Comparison of ENCODE assay signal across 8 cellular contexts in the genomic region with DNA sequence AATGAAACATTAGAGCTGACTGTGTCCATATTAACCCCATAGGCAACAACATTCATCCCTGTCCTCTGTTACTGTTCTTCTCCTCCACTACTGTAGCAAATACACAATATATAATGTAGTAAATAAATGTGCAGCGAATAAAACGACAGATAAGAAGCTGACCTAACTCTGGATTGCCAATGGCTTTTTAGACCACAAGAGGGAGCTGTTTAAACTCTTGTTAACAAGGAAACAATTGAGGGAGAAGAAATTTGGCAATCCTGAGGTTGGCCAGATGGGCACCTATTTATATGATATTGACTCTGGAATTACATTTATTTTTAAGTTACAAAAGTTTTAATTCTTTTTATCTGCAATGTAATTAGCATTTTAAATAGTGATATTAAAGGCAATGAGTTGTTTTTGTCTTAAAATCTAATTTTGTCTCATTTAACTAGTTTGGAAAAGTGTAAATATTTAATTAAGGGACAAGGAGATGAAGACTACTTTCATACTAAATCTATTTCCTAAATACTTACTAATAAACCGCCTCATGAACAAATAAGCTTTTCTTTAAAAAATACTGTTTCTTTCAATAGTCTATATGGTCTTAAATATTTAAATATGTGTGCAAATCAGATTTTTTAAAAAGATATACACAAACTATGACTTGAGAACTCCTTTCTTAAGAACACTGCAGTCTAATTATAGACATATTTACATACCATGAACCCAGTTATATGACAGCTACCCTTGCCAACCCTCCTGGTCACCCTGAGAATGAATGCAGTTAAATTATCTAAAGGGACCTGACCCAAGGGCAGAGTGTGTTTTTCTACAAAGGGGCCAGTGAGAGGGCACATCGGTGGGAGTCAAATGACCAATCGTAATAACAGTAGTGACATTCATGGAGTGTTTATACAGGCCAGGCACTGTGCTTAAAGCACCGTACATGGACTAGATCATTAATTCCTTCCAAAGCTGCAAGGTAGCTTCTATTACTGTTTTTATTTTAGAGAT. TPM values are rescaled to one million over a fixed set of nuclear protein-coding genes. Genes with fewer than 3 reads are reported as not detected.
DNase-seq lines count a peak whose midpoint lies in the region; ATAC-seq and TF ChIP-seq lines count a peak whose summit lies in the region.

No MANE protein-coding gene starts in this region.

- H3K27ac Mint-ChIP-seq in activated CD8-positive, alpha-beta T cell treated with anti-CD3 and anti-CD28 coated beads for 36 hours: no peak overlapping the region

- H3K4me1 ChIP-seq in left ventricle myocardium inferior (no peaks in the 10 kb centered on the region), sigmoid colon (no peaks in the 10 kb centered on the region)

- peak; percentile 91 for TF ChIP-seq CTCF in activated CD8-positive, alpha-beta T cell treated with anti-CD3 and anti-CD28 coated beads for 36 hours (IDR thresholded peaks at IDR 0.05)
- peak; percentile 86 for TF ChIP-seq CTCF in left ventricle myocardium inferior (IDR thresholded peaks at IDR 0.05; ENCODE audit: borderline replicate concordance)
- peak; percentile 59 to 78 (median 66) for TF ChIP-seq CTCF in sigmoid colon (IDR thresholded peaks at IDR 0.05)

- no peaks in the 10 kb centered on the region for H3K36me3 ChIP-seq in left ventricle myocardium inferior
- no peaks in the 10 kb centered on the region for H3K36me3 ChIP-seq in sigmoid colon

- no peak for TF ChIP-seq POLR2A in sigmoid colon (IDR thresholded peaks at IDR 0.05)

- H3K36me3 Mint-ChIP-seq in activated CD8-positive, alpha-beta T cell treated with anti-CD3 and anti-CD28 coated beads for 36 hours (ENCODE audit: low read depth): no peaks in the 10 kb centered on the region

- H3K27me3 Mint-ChIP-seq in activated CD8-positive, alpha-beta T cell treated with anti-CD3 and anti-CD28 coated beads for 36 hours: no peaks in the 10 kb centered on the region

- H3K9me3 Mint-ChIP-seq in activated CD8-positive, alpha-beta T cell treated with anti-CD3 and anti-CD28 coated beads for 36 hours: no peaks in the 10 kb centered on the region

- 40 to 44% methylated on average over 6 of the region's 6 CpGs for WGBS in sigmoid colon, 2 donors

- H3K9me3 ChIP-seq in left ventricle myocardium inferior (replicated peaks) (peaks cover 4% of the 10 kb centered on the region), sigmoid colon (no peaks in the 10 kb centered on the region)

- DNase-seq in A172 (ENCODE audit: low spot score) (peak; percentile 63), ELR (ENCODE audit: low read depth) (peak; percentile 82), NCI-H2171 treated with DMSO at 0.1 percent for 48 hours (lab: John Stamatoyannopoulos, UW) (peak; percentile 36), left ventricle myocardium inferior (no peak), sigmoid colon (no peak), 8988T (no peak)
- DNase-seq in activated CD8-positive, alpha-beta T cell treated with anti-CD3 and anti-CD28 coated beads for 36 hours: peak; percentile 24

- CTCF ChIA-PET in activated CD8-positive, alpha-beta T cell treated with anti-CD3 and anti-CD28 coated beads for 36 hours (lab: Charles Lee): interaction anchor here (0.8 to 2.3 kb wide), 38 partner anchors 8 to 291 kb away, joined by 3 to 27 read pairs (median 4); no protein-coding TSS in a partner anchor

- H3K4me3 ChIP-seq in left ventricle myocardium inferior (no peak overlapping the region), sigmoid colon (no peak overlapping the region)

- H3K4me3 Mint-ChIP-seq in activated CD8-positive, alpha-beta T cell treated with anti-CD3 and anti-CD28 coated beads for 36 hours: no peak overlapping the region

- H3K27me3 ChIP-seq in left ventricle myocardium inferior (ENCODE audit: low read depth) (peaks cover 18% of the 10 kb centered on the region), sigmoid colon (no peaks in the 10 kb centered on the region)

- POLR2A ChIA-PET in activated CD8-positive, alpha-beta T cell treated with anti-CD3 and anti-CD28 coated beads for 36 hours (lab: Charles Lee): no interaction called here

- intact Hi-C loops in activated CD8-positive, alpha-beta T cell treated with anti-CD3 and anti-CD28 coated beads for 36 hours (cut with micrococcal nuclease): loop anchor here (2.0 kb wide), 1 partner anchor 238 kb away; no protein-coding TSS in a partner anchor
- intact Hi-C loops in left ventricle myocardium inferior (cut with micrococcal nuclease) (loop anchor here (5.0 kb wide), 1 partner anchor 237 kb away; no protein-coding TSS in a partner anchor), sigmoid colon (cut with DNase I) (loop anchor here (2.0 kb wide), 1 partner anchor 238 kb away; no protein-coding TSS in a partner anchor)

- H3K4me1 Mint-ChIP-seq in activated CD8-positive, alpha-beta T cell treated with anti-CD3 and anti-CD28 coated beads for 36 hours (ENCODE audit: low read depth): no peaks in the 10 kb centered on the region

- H3K27ac ChIP-seq in left ventricle myocardium inferior (replicated peaks): no peak overlapping the region
- H3K27ac ChIP-seq in sigmoid colon: no peak overlapping the region

- TF ChIP-seq EP300 in sigmoid colon (IDR thresholded peaks at IDR 0.05): no peak

- peak; percentile 62 for ATAC-seq in HG02870 (IDR thresholded peaks at IDR 0.05; ENCODE audit: unreplicated experiment)
- ATAC-seq in activated CD8-positive, alpha-beta T cell treated with anti-CD3 and anti-CD28 coated beads for 36 hours: no peak

RNA-seq across cellular contexts. Expression of a gene that starts 52.9 kb away (rescaled TPM):
- 55.1 and 81.8 TPM in 2 replicates for total RNA-seq in A172 (2014; rRNA removed; shearing (Covaris generic))
- total RNA-seq in activated CD8-positive, alpha-beta T cell treated with anti-CD3 and anti-CD28 coated beads for 36 hours: 10 to 100 TPM; 20.4 to 28.2 TPM
- total RNA-seq in left ventricle myocardium inferior (18.9 TPM), sigmoid colon (10 to 100 TPM; 22.7 to 70.3 (median 52.0) TPM)
- polyA plus RNA-seq in sigmoid colon: 10 to 100 TPM; 15.7 to 25.8 (median 20.8) TPM

Comparison
In these comparisons a context has a peak if more than half of its experiments do, and no peak if none do; other contexts are left out.
1. DNase-seq: peak in A172 (single experiment), ELR (single experiment), NCI-H2171 treated with DMSO at 0.1 percent for 48 hours (single experiment) and activated CD8-positive, alpha-beta T cell treated with anti-CD3 and anti-CD28 coated beads for 36 hours (single experiment); none in left ventricle myocardium inferior (single experiment), sigmoid colon (single experiment) and 8988T (single experiment).
2. Peak in every context shown above with its lines, with median percentiles within 50 percentile points of each other: CTCF ChIP-seq.